Comparison of ENCODE assay signal across 18 cellular contexts in genomic region chr9:22036866-22037626, GRCh38. TPM values are rescaled to one million over a fixed set of nuclear protein-coding genes. Genes with fewer than 3 reads are reported as not detected.
DNase-seq lines count a peak whose midpoint lies in the region; ATAC-seq, FAIRE-seq and TF ChIP-seq lines count a peak whose summit lies in the region.
"Had no signal": no experiment of that assay in that cellular context is flagged by ENCODE, and none has a peak within 500 bp of the region (broad histone marks: within the 10 kb centered on the region; RNA-seq: fewer than 3 reads in every experiment).

No MANE protein-coding gene starts in this region.

- H3K4me1 ChIP-seq in keratinocyte (ENCODE audit: control insufficient read depth, extremely low read depth, insufficient read depth, low read length) = peaks cover 61% of the 10 kb centered on the region
- peaks cover 14 to 31% (median 17%) of the 10 kb centered on the region in 4 donors for H3K4me1 ChIP-seq in upper lobe of left lung
- peaks cover 0 to 4% (median under 1%) of the 10 kb centered on the region in 4 donors for H3K4me1 ChIP-seq in sigmoid colon
- H3K4me1 ChIP-seq: parathyroid adenoma had no signal

- no peak for ATAC-seq in upper lobe of left lung (ENCODE audit: low FRiP score in 2 of 2)

- H3K4me2 ChIP-seq in keratinocyte (ENCODE audit: control insufficient read depth, extremely low read depth, insufficient read depth, low read depth, low read length) = peak overlapping the region; percentile 84

- peak; percentile 1 for DNase-seq in NCI-H2171 treated with DMSO at 0.1 percent for 48 hours (lab: John Stamatoyannopoulos, UW)
- no peak for DNase-seq in NCI-H2171 (lab: John Stamatoyannopoulos, UW)
- DNase-seq in SK-N-MC (ENCODE audit: low read depth, low spot score) = no peak
- DNase-seq in keratinocyte (ENCODE audit: low read depth, low spot score) = no peak
- peak in 1 of 2 donors; percentile 38 for DNase-seq in upper lobe of left lung
- no peak for DNase-seq in cortex of kidney (lab: John Stamatoyannopoulos, UW)
- DNase-seq in sigmoid colon = no peak
- no peak for DNase-seq in cardiac septum (ENCODE audit: low spot score)
- DNase-seq: activated CD4-positive, alpha-beta T cell treated with anti-CD3 and anti-CD28 coated beads, Interleukin-2, amount 50 U/mL, for 4 hours; amniotic stem cell; MM.1S; stomach had no signal

- WGBS in upper lobe of left lung, 2 donors = 55 to 66% methylated on average over 4 of the region's 4 CpGs
- 62 to 80% methylated on average over 4 of the region's 4 CpGs for WGBS in sigmoid colon, 2 donors

- H3K79me2 ChIP-seq in keratinocyte (ENCODE audit: control insufficient read depth, insufficient read depth, low read length) = no peaks in the 10 kb centered on the region
- H3K79me2 ChIP-seq: parathyroid adenoma had no signal

- no peaks in the 10 kb centered on the region for H3K27me3 ChIP-seq in keratinocyte (ENCODE audit: control insufficient read depth, extremely low read depth, insufficient read depth, low read length)
- no peaks in the 10 kb centered on the region for H3K27me3 ChIP-seq in upper lobe of left lung
- no peaks in the 10 kb centered on the region for H3K27me3 ChIP-seq in sigmoid colon
- H3K27me3 ChIP-seq: stomach had no signal

- H2AFZ ChIP-seq in keratinocyte (ENCODE audit: control insufficient read depth, low read length) = peak overlapping the region; percentile 21
- H2AFZ ChIP-seq: parathyroid adenoma had no signal

- intact Hi-C loops in sigmoid colon (cut with DNase I) = loop anchor here (10.0 kb wide), 1 partner anchor 222 kb away; no protein-coding TSS in a partner anchor
- intact Hi-C loops in cardiac septum (cut with DNase I) = loop anchor here (10.0 kb wide), 2 partner anchors 198 to 222 kb away; no protein-coding TSS in a partner anchor

- no peaks in the 10 kb centered on the region for H4K20me1 ChIP-seq in keratinocyte (ENCODE audit: control insufficient read depth, extremely low read depth, insufficient read depth, low read length)

- TF ChIP-seq EP300 in upper lobe of left lung (IDR thresholded peaks at IDR 0.05) (no peak), sigmoid colon (IDR thresholded peaks at IDR 0.05) (no peak)

- TF ChIP-seq POLR2A in upper lobe of left lung (IDR thresholded peaks at IDR 0.05) = no peak
- TF ChIP-seq POLR2A in sigmoid colon (IDR thresholded peaks at IDR 0.05) = no peak

- H3K4me3 ChIP-seq in SK-N-MC (no peak overlapping the region), keratinocyte (ENCODE audit: control insufficient read depth in 2 of 3, extremely low read depth in 1 of 3, insufficient read depth in 2 of 3, low read depth in 1 of 3, low read length in 3 of 3) (peak overlapping the region in 2 of 3 experiments; percentile 30 to 39), upper lobe of left lung (no peak overlapping the region), sigmoid colon (no peak overlapping the region)
- H3K4me3 ChIP-seq: stomach had no signal

- H3K9ac ChIP-seq in SK-N-MC (ENCODE audit: insufficient read length) (no peak overlapping the region), keratinocyte (ENCODE audit: control insufficient read depth, extremely low read depth, insufficient read depth, low read length) (peak overlapping the region; percentile 69)
- H3K9ac ChIP-seq: parathyroid adenoma had no signal

- H3K9me3 ChIP-seq in SK-N-MC (ENCODE audit: low read depth, low read length) = no peaks in the 10 kb centered on the region
- no peaks in the 10 kb centered on the region for H3K9me3 ChIP-seq in keratinocyte (ENCODE audit: control insufficient read depth, low read depth, low read length)
- no peaks in the 10 kb centered on the region for H3K9me3 ChIP-seq in upper lobe of left lung
- H3K9me3 ChIP-seq in sigmoid colon = no peaks in the 10 kb centered on the region
- H3K9me3 ChIP-seq: stomach had no signal

- dilution Hi-C loops in keratinocyte (cut with MboI; ENCODE audit: extremely low pct_ligation_motif_present, low sequenced_read_pairs) = loop anchor here (25.0 kb wide), 1 partner anchor 200 kb away; no protein-coding TSS in a partner anchor

- H3K9me1 ChIP-seq in keratinocyte (ENCODE audit: control insufficient read depth, extremely low read depth, insufficient read depth, low read length) = no peaks in the 10 kb centered on the region

- peaks cover 20% of the 10 kb centered on the region for H3K36me3 ChIP-seq in SK-N-MC (ENCODE audit: insufficient read depth, low read length)
- H3K36me3 ChIP-seq in keratinocyte (ENCODE audit: control insufficient read depth in 2 of 2, extremely low read depth in 1 of 2, insufficient read depth in 2 of 2, low read length in 2 of 2) = no peaks in the 10 kb centered on the region
- no peaks in the 10 kb centered on the region for H3K36me3 ChIP-seq in upper lobe of left lung
- no peaks in the 10 kb centered on the region for H3K36me3 ChIP-seq in sigmoid colon
- H3K36me3 ChIP-seq: stomach had no signal

- FAIRE-seq in keratinocyte (lab: Jason Lieb, UNC) = peak; percentile 86
- FAIRE-seq: GM12891, TTC549 had no signal

- H3K27ac ChIP-seq in SK-N-MC (peak overlapping the region; percentile 57), keratinocyte (ENCODE audit: control insufficient read depth, insufficient read depth, low read length) (peak overlapping the region; percentile 92), upper lobe of left lung (peak overlapping the region in 3 of 4 donors; percentile 4 to 64 (median 48)), sigmoid colon (no peak overlapping the region)
- H3K27ac ChIP-seq: parathyroid adenoma, stomach had no signal

- TF ChIP-seq CTCF in keratinocyte (optimal IDR thresholded peaks at IDR 0.05 in 1 of 3, IDR thresholded peaks at IDR 0.05 in 1 of 3, conservative IDR thresholded peaks at IDR 0.05 in 1 of 3; ENCODE audit: extremely low read depth in 1 of 3, insufficient read depth in 2 of 3, low read length in 3 of 3) (no peak), upper lobe of left lung (IDR thresholded peaks at IDR 0.05) (no peak), sigmoid colon (IDR thresholded peaks at IDR 0.05) (no peak)

RNA-seq across cellular contexts. Expression of gene CDKN2B, which starts 27.9 kb away (rescaled TPM):
- polyA plus RNA-seq in keratinocyte (17.9 to 34.3 TPM (median 19.9 TPM) in 3 replicates), sigmoid colon (100 to 1,000 TPM in 1 of 3 donors, 10 to 100 TPM in 2; 33.7 to 124 (median 84.1) TPM)
- 48.0 TPM for polyA plus RNA-seq in keratinocyte (2011; ENCODE audit: low read depth)
- polyA plus RNA-seq in keratinocyte (2011; cell fraction: cytosol; rRNA removed) = 19.5 and 25.4 TPM in 2 replicates
- polyA plus RNA-seq in keratinocyte (2011; cell fraction: nucleus; rRNA removed) = 70.7 and 78.3 TPM in 2 replicates
- 15.3 and 67.4 TPM in 2 replicates for polyA plus RNA-seq in keratinocyte (2012; ENCODE audit: low replicate concordance)
- polyA minus RNA-seq in keratinocyte = 5.9 to 22.6 TPM (median 17.3 TPM) in 3 replicates
- polyA minus RNA-seq in keratinocyte (2011; cell fraction: cytosol; rRNA and poly(A)+ RNA removed) = 22.6 TPM
- polyA minus RNA-seq in keratinocyte (2011; cell fraction: nucleus; rRNA and poly(A)+ RNA removed) = 29.0 and 38.3 TPM in 2 replicates
- total RNA-seq in upper lobe of left lung (10 to 100 TPM; 27.2 to 90.6 (median 52.6) TPM), sigmoid colon (1 to 10 TPM; 3.0 to 6.1 (median 4.5) TPM), cardiac septum (3.6 TPM)
- total RNA-seq: A172 had no signal

RNA-seq across cellular contexts. Expression of gene CDKN2B-AS1, which starts 42.5 kb away (rescaled TPM):
- 0.61 to 1.4 TPM (median 1.1 TPM) in 3 replicates for polyA plus RNA-seq in keratinocyte
- 0.47 TPM for polyA plus RNA-seq in keratinocyte (2011; ENCODE audit: low read depth)
- 0.35 and 0.73 TPM in 2 replicates for polyA plus RNA-seq in keratinocyte (2011; cell fraction: cytosol; rRNA removed)
- 1.9 and 2.1 TPM in 2 replicates for polyA plus RNA-seq in keratinocyte (2011; cell fraction: nucleus; rRNA removed)
- polyA plus RNA-seq in keratinocyte (2012; ENCODE audit: low replicate concordance) = 0.33 and 0.52 TPM in 2 replicates
- 1.4 to 2.5 TPM in 2 of 3 replicates, not detected in the other for polyA minus RNA-seq in keratinocyte
- polyA minus RNA-seq in keratinocyte (2011; cell fraction: cytosol; rRNA and poly(A)+ RNA removed) = not detected
- 2.3 and 5.0 TPM in 2 replicates for polyA minus RNA-seq in keratinocyte (2011; cell fraction: nucleus; rRNA and poly(A)+ RNA removed)
- total RNA-seq in upper lobe of left lung = 1 to 10 TPM in 5 of 6 donors, not detected in 1; 1.3 to 3.0 (median 1.7) TPM
- 1 to 10 TPM in 2 of 4 donors, under 1 TPM in 2; 0.49 to 2.0 (median 1.0) TPM for total RNA-seq in sigmoid colon
- polyA plus RNA-seq in sigmoid colon = 100 to 1,000 TPM in 2 of 3 donors, 10 to 100 TPM in 1; 31.1 to 264 (median 250) TPM
- not detected for total RNA-seq in cardiac septum
- total RNA-seq: A172, cerebellum, G401 had no signal

RNA-seq across cellular contexts. Expression of gene CDKN2A, which starts 42.9 kb away (rescaled TPM):
- polyA plus RNA-seq in keratinocyte (65.1 to 125 TPM (median 65.3 TPM) in 3 replicates), sigmoid colon (1 to 10 TPM; 1.7 to 2.5 (median 2.4) TPM)
- polyA plus RNA-seq in keratinocyte (2011; ENCODE audit: low read depth) = 6.5 TPM
- 80.4 and 163 TPM in 2 replicates for polyA plus RNA-seq in keratinocyte (2011; cell fraction: cytosol; rRNA removed)
- polyA plus RNA-seq in keratinocyte (2011; cell fraction: nucleus; rRNA removed) = 46.8 and 77.8 TPM in 2 replicates
- 48.9 and 98.0 TPM in 2 replicates for polyA plus RNA-seq in keratinocyte (2012; ENCODE audit: low replicate concordance)
- polyA minus RNA-seq in keratinocyte = 7.4 to 19.5 TPM (median 14.6 TPM) in 3 replicates
- 207 TPM for polyA minus RNA-seq in keratinocyte (2011; cell fraction: cytosol; rRNA and poly(A)+ RNA removed)
- polyA minus RNA-seq in keratinocyte (2011; cell fraction: nucleus; rRNA and poly(A)+ RNA removed) = 23.7 and 31.8 TPM in 2 replicates
- total RNA-seq in upper lobe of left lung (10 to 100 TPM in 1 of 6 donors, 1 to 10 TPM in 4, not detected in 1; 1.5 to 32.5 (median 7.0) TPM), sigmoid colon (1 to 10 TPM; 1.4 to 6.1 (median 3.5) TPM), cardiac septum (1.2 TPM)
- total RNA-seq: A172, cerebellum had no signal

Comparison
In these comparisons a context has a peak if more than half of its experiments do, and no peak if none do; other contexts are left out.
1. H3K27ac ChIP-seq: peak in SK-N-MC (single experiment), keratinocyte (single experiment) and upper lobe of left lung (3 of 4); none in sigmoid colon (0 of 4).
2. H3K4me3 ChIP-seq: peak in keratinocyte (2 of 3); none in SK-N-MC (single experiment), upper lobe of left lung (0 of 4) and sigmoid colon (0 of 4).